In genomic region chr20:41159547-41159946, GRCh38 we compare ENCODE assay signal across 15 cellular contexts. TPM values are rescaled to one million over a fixed set of nuclear protein-coding genes. Genes with fewer than 3 reads are reported as not detected.
DNase-seq lines count a peak whose midpoint lies in the region; ATAC-seq and TF ChIP-seq lines count a peak whose summit lies in the region.
"Had no signal": no experiment of that assay in that cellular context is flagged by ENCODE, and none has a peak within 500 bp of the region (broad histone marks: within the 10 kb centered on the region; RNA-seq: fewer than 3 reads in every experiment).

No MANE protein-coding gene starts in this region.

- no peak for TF ChIP-seq CTCF in glutamatergic neuron (IDR thresholded peaks at IDR 0.05; ENCODE audit: partially characterized antibody, unreplicated experiment)

- DNase-seq in activated T-cell treated with anti-CD3 and anti-CD28 coated beads, Interleukin-2, amount 50 U/mL, for 72 hours = no peak
- no peak for DNase-seq in activated T-cell treated with anti-CD3 and anti-CD28 coated beads, Interleukin-2, amount 50 U/mL, for 4 hours
- DNase-seq in T-helper 17 cell (no peak), glutamatergic neuron (no peak), NCI-H1417 (lab: John Stamatoyannopoulos, UW) (no peak), erythroblast (lab: John Stamatoyannopoulos, UW) (no peak), RPMI8226 (no peak)
- DNase-seq: ACHN, COR-L47, left colon, NCI-H1436 treated with DMSO at 0.1 percent for 48 hours, NCI-H446, SJCRH30 had no signal

- peak overlapping the region; percentile 43 for H3K27ac Mint-ChIP-seq in activated T-cell treated with anti-CD3 and anti-CD28 coated beads, Interleukin-2, amount 50 U/mL, for 72 hours
- H3K27ac Mint-ChIP-seq in T-helper 17 cell = peak overlapping the region; percentile 96
- peak overlapping the region; percentile 63 for H3K27ac Mint-ChIP-seq in glutamatergic neuron (ENCODE audit: unreplicated experiment)
- peak overlapping the region; percentile 89 for H3K27ac Mint-ChIP-seq in stimulated activated memory B cell treated with anti-CD40 and anti-IgM and Interleukin-4, amounts not matched to agents 10 μg/mL and 1 μg/mL and 100 μg/mL, for 72 hours

- peaks cover 88% of the 10 kb centered on the region for H3K4me1 Mint-ChIP-seq in activated T-cell treated with anti-CD3 and anti-CD28 coated beads, Interleukin-2, amount 50 U/mL, for 72 hours (ENCODE audit: low read depth)
- peaks cover 91% of the 10 kb centered on the region for H3K4me1 Mint-ChIP-seq in activated T-cell treated with anti-CD3 and anti-CD28 coated beads, Interleukin-2, amount 50 U/mL, for 4 hours (ENCODE audit: low read depth)
- H3K4me1 Mint-ChIP-seq in T-helper 17 cell = peaks cover 83% of the 10 kb centered on the region
- peaks cover 28% of the 10 kb centered on the region for H3K4me1 Mint-ChIP-seq in glutamatergic neuron (ENCODE audit: low read depth, unreplicated experiment)
- peaks cover 56% of the 10 kb centered on the region for H3K4me1 Mint-ChIP-seq in stimulated activated memory B cell treated with anti-CD40 and anti-IgM and Interleukin-4, amounts not matched to agents 10 μg/mL and 1 μg/mL and 100 μg/mL, for 72 hours

- no peak overlapping the region for H3K4me3 Mint-ChIP-seq in activated T-cell treated with anti-CD3 and anti-CD28 coated beads, Interleukin-2, amount 50 U/mL, for 72 hours
- no peak overlapping the region for H3K4me3 Mint-ChIP-seq in activated T-cell treated with anti-CD3 and anti-CD28 coated beads, Interleukin-2, amount 50 U/mL, for 4 hours
- peak overlapping the region; percentile 91 for H3K4me3 Mint-ChIP-seq in T-helper 17 cell
- H3K4me3 Mint-ChIP-seq in glutamatergic neuron (ENCODE audit: unreplicated experiment) = peak overlapping the region; percentile 43
- no peak overlapping the region for H3K4me3 Mint-ChIP-seq in stimulated activated memory B cell treated with anti-CD40 and anti-IgM and Interleukin-4, amounts not matched to agents 10 μg/mL and 1 μg/mL and 100 μg/mL, for 72 hours

- H3K27me3 Mint-ChIP-seq in activated T-cell treated with anti-CD3 and anti-CD28 coated beads, Interleukin-2, amount 50 U/mL, for 72 hours (ENCODE audit: low read depth) = no peaks in the 10 kb centered on the region
- H3K27me3 Mint-ChIP-seq in activated T-cell treated with anti-CD3 and anti-CD28 coated beads, Interleukin-2, amount 50 U/mL, for 4 hours (ENCODE audit: low read depth) = no peaks in the 10 kb centered on the region
- no peaks in the 10 kb centered on the region for H3K27me3 Mint-ChIP-seq in T-helper 17 cell
- peaks cover 10% of the 10 kb centered on the region for H3K27me3 Mint-ChIP-seq in glutamatergic neuron (ENCODE audit: unreplicated experiment)
- no peaks in the 10 kb centered on the region for H3K27me3 Mint-ChIP-seq in stimulated activated memory B cell treated with anti-CD40 and anti-IgM and Interleukin-4, amounts not matched to agents 10 μg/mL and 1 μg/mL and 100 μg/mL, for 72 hours

- TF ChIP-seq POLR2A in erythroblast (IDR thresholded peaks at IDR 0.05; ENCODE audit: low read length) = no peak

- no peak for ATAC-seq in activated T-cell treated with anti-CD3 and anti-CD28 coated beads, Interleukin-2, amount 50 U/mL, for 72 hours (replicated peaks in 1 of 2)
- no peak for ATAC-seq in activated T-cell treated with anti-CD3 and anti-CD28 coated beads, Interleukin-2, amount 50 U/mL, for 4 hours
- ATAC-seq in T-helper 17 cell = no peak
- no peak for ATAC-seq in stimulated activated memory B cell treated with anti-CD40 and anti-IgM and Interleukin-4, amounts not matched to agents 10 μg/mL and 1 μg/mL and 100 μg/mL, for 72 hours
- ATAC-seq: left colon had no signal

- H3K9me3 ChIP-seq in T-helper 17 cell (ENCODE audit: control insufficient read depth, low read length, poor library complexity, severe bottlenecking) = no peaks in the 10 kb centered on the region
- H3K9me3 ChIP-seq: SJCRH30, thoracic aorta had no signal

- peaks cover 22 to 28% of the 10 kb centered on the region in 2 donors for H3K36me3 Mint-ChIP-seq in activated T-cell treated with anti-CD3 and anti-CD28 coated beads, Interleukin-2, amount 50 U/mL, for 72 hours (ENCODE audit: insufficient read depth in 2 of 2)
- peaks cover 29% of the 10 kb centered on the region for H3K36me3 Mint-ChIP-seq in activated T-cell treated with anti-CD3 and anti-CD28 coated beads, Interleukin-2, amount 50 U/mL, for 4 hours (ENCODE audit: insufficient read depth)
- H3K36me3 Mint-ChIP-seq in T-helper 17 cell (ENCODE audit: low read depth) (peaks cover 15% of the 10 kb centered on the region), glutamatergic neuron (ENCODE audit: unreplicated experiment) (peaks cover 16% of the 10 kb centered on the region)
- H3K36me3 Mint-ChIP-seq in stimulated activated memory B cell treated with anti-CD40 and anti-IgM and Interleukin-4, amounts not matched to agents 10 μg/mL and 1 μg/mL and 100 μg/mL, for 72 hours = peaks cover 48% of the 10 kb centered on the region

- H3K9me3 Mint-ChIP-seq in activated T-cell treated with anti-CD3 and anti-CD28 coated beads, Interleukin-2, amount 50 U/mL, for 72 hours = no peaks in the 10 kb centered on the region
- H3K9me3 Mint-ChIP-seq in activated T-cell treated with anti-CD3 and anti-CD28 coated beads, Interleukin-2, amount 50 U/mL, for 4 hours = no peaks in the 10 kb centered on the region
- H3K9me3 Mint-ChIP-seq in glutamatergic neuron (ENCODE audit: unreplicated experiment) = peaks cover 16% of the 10 kb centered on the region
- H3K9me3 Mint-ChIP-seq in stimulated activated memory B cell treated with anti-CD40 and anti-IgM and Interleukin-4, amounts not matched to agents 10 μg/mL and 1 μg/mL and 100 μg/mL, for 72 hours = no peaks in the 10 kb centered on the region

RNA-seq across cellular contexts. Expression of gene PLCG1, which starts 22.2 kb away (rescaled TPM):
- total RNA-seq in activated T-cell treated with anti-CD3 and anti-CD28 coated beads, Interleukin-2, amount 50 U/mL, for 72 hours = 100 to 1,000 TPM; 177 to 221 TPM
- total RNA-seq in activated T-cell treated with anti-CD3 and anti-CD28 coated beads, Interleukin-2, amount 50 U/mL, for 4 hours = 100 to 1,000 TPM in 1 of 3 donors, 10 to 100 TPM in 2; 89.1 to 104 (median 91.3) TPM
- 100 to 1,000 TPM; 420 to 428 TPM for total RNA-seq in T-helper 17 cell
- total RNA-seq in glutamatergic neuron (ENCODE audit: unreplicated experiment) = 458 TPM

Comparison
In these comparisons a context has a peak if more than half of its experiments do, and no peak if none do; other contexts are left out.
1. H3K27ac Mint-ChIP-seq: peak in every context shown above with its lines; median percentile 96 in T-helper 17 cell; 89 in stimulated activated memory B cell treated with anti-CD40 and anti-IgM and Interleukin-4, amounts not matched to agents 10 μg/mL and 1 μg/mL and 100 μg/mL, for 72 hours; 63 in glutamatergic neuron; 43 in activated T-cell treated with anti-CD3 and anti-CD28 coated beads, Interleukin-2, amount 50 U/mL, for 72 hours.
2. H3K4me3 Mint-ChIP-seq: peak in T-helper 17 cell (single experiment) and glutamatergic neuron (single experiment); none in activated T-cell treated with anti-CD3 and anti-CD28 coated beads, Interleukin-2, amount 50 U/mL, for 72 hours (0 of 2), activated T-cell treated with anti-CD3 and anti-CD28 coated beads, Interleukin-2, amount 50 U/mL, for 4 hours (single experiment) and stimulated activated memory B cell treated with anti-CD40 and anti-IgM and Interleukin-4, amounts not matched to agents 10 μg/mL and 1 μg/mL and 100 μg/mL, for 72 hours (single experiment).